11 cellular contexts compared by ENCODE assay signal in genomic region chr5:143398053-143398355, GRCh38. TPM values are rescaled to one million over a fixed set of nuclear protein-coding genes. Genes with fewer than 3 reads are reported as not detected.
A peak's percentile ranks its signal among the peaks of the same experiment; 100 is the strongest.
DNase-seq lines count a peak whose midpoint lies in the region; TF ChIP-seq lines count a peak whose summit lies in the region.
"Had no signal": no experiment of that assay in that cellular context is flagged by ENCODE, and none has a peak within 500 bp of the region (broad histone marks: within the 10 kb centered on the region; RNA-seq: fewer than 3 reads in every experiment).

No MANE protein-coding gene starts in this region.

- no peaks in the 10 kb centered on the region for H3K27me3 ChIP-seq in skeletal muscle tissue (ENCODE audit: control insufficient read depth in 3 of 3, insufficient read depth in 3 of 3, low read length in 3 of 3)

- no peak for TF ChIP-seq CTCF in WI38 (IDR thresholded peaks at IDR 0.05; ENCODE audit: low read depth, low read length)

- peak overlapping the region; percentile 89 to 94 (median 91) for H3K9ac ChIP-seq in skeletal muscle tissue (ENCODE audit: low read depth in 1 of 3, low read length in 3 of 3)

- H3K36me3 ChIP-seq in skeletal muscle tissue (ENCODE audit: control insufficient read depth in 3 of 3, insufficient read depth in 3 of 3, low read length in 3 of 3), result peaks cover 0 to 8% (median 7%) of the 10 kb centered on the region in 3 donors

- H3K27ac ChIP-seq in skeletal muscle tissue (ENCODE audit: low read depth, low read length), result peak overlapping the region; percentile 98

- peaks cover 13 to 37% (median 17%) of the 10 kb centered on the region in 3 donors for H3K4me1 ChIP-seq in skeletal muscle tissue (ENCODE audit: control insufficient read depth in 3 of 3, insufficient read depth in 3 of 3, low read length in 3 of 3)

- peak; percentile 30 for DNase-seq in NCI-H1694 treated with DMSO at 0.1 percent for 48 hours (lab: John Stamatoyannopoulos, UW)
- DNase-seq in NCI-H1694 (lab: John Stamatoyannopoulos, UW), result no peak
- DNase-seq in fibroblast of peridontal ligament (ENCODE audit: extremely low read depth), result peak; percentile 35
- DNase-seq in SKM-1 (lab: John Stamatoyannopoulos, UW; ENCODE audit: unreplicated experiment), result no peak
- no peak for DNase-seq in COLO668 (lab: John Stamatoyannopoulos, UW; ENCODE audit: unreplicated experiment)
- DNase-seq in NAMALWA (ENCODE audit: low spot score), result no peak
- DNase-seq: 8988T, NCI-H1436, T1000 had no signal

- H3K9me3 ChIP-seq in skeletal muscle tissue (ENCODE audit: control insufficient read depth in 3 of 3, low read length in 3 of 3), result no peaks in the 10 kb centered on the region

- H3K4me3 ChIP-seq in WI38 (ENCODE audit: low read depth, low read length), result peak overlapping the region; percentile 97
- H3K4me3 ChIP-seq in skeletal muscle tissue (ENCODE audit: low read length in 3 of 3), result peak overlapping the region; percentile 68 to 90 (median 71)

RNA-seq across cellular contexts. Expression of gene NR3C1, which starts 5.5 kb away (rescaled TPM):
- 76.7 TPM for total RNA-seq in skeletal muscle tissue

Comparison
In these comparisons a context has a peak if more than half of its experiments do, and no peak if none do; other contexts are left out.
1. DNase-seq: peak in NCI-H1694 treated with DMSO at 0.1 percent for 48 hours (single experiment) and fibroblast of peridontal ligament (single experiment); none in NCI-H1694 (single experiment), SKM-1 (single experiment), COLO668 (single experiment) and NAMALWA (single experiment).